ENCODE assay signal across 8 cellular contexts in the genomic region with DNA sequence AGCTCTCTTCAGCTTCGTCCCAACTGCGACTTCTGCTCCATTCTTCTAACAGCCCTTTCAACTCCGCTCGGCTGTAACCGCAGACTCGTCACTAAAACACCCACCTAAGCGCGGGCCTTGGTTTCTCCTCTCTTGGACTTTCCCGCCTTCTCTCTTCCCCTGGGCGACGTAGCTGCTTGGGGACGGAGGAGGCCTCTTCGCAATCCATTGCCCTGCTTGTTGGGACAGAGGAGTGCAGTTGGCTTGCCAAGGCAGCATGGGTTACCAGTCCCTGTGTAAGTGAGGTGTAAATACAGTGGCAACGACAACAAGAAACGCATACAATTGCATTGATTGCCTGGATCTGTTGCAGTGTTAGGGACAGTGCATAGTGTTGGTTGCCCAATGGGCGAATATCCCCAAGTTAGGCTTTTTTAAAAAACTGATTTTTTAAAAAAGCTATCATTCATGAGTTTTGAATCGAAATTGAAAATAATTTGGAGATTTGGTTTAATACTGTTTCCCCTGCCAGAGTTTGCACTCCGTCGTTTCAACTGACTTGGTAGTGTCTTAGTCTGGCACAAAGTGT. TPM values are rescaled to one million over a fixed set of nuclear protein-coding genes. Genes with fewer than 3 reads are reported as not detected.
DNase-seq lines count a peak whose midpoint lies in the region; ATAC-seq, FAIRE-seq and TF ChIP-seq lines count a peak whose summit lies in the region.

No MANE protein-coding gene starts in this region.

- peak overlapping the region; percentile 88 to 99 (median 99) for H3K9ac ChIP-seq in subcutaneous abdominal adipose tissue (ENCODE audit: low read length in 5 of 5)

- H3K27me3 Mint-ChIP-seq in naive B cell: no peaks in the 10 kb centered on the region

- H3K4me3 Mint-ChIP-seq in naive B cell: peak overlapping the region; percentile 95 to 100 (median 97)

- peak overlapping the region; percentile 98 for H3K27ac ChIP-seq in A549
- peak overlapping the region; percentile 92 for H3K27ac ChIP-seq in WERI-Rb-1
- H3K27ac ChIP-seq in coronary artery: peak overlapping the region; percentile 95 to 98
- H3K27ac ChIP-seq in subcutaneous abdominal adipose tissue (ENCODE audit: low read depth, low read length): peak overlapping the region; percentile 99

- peaks cover 0 to 10% of the 10 kb centered on the region in 2 donors for H3K36me3 Mint-ChIP-seq in naive B cell

- TF ChIP-seq RAD21 in A549 (conservative IDR thresholded peaks at IDR 0.05 in 1 of 2, IDR thresholded peaks at IDR 0.05 in 1 of 2): no peak

- H3K9me3 Mint-ChIP-seq in naive B cell: no peaks in the 10 kb centered on the region

- CTCF ChIA-PET in A549 (lab: Yijun Ruan, JAX): no interaction called here

- FAIRE-seq in A549 (lab: Jason Lieb, UNC): no peak

- H3K4me1 ChIP-seq in A549: peaks cover 14% of the 10 kb centered on the region
- H3K4me1 ChIP-seq in subcutaneous abdominal adipose tissue (ENCODE audit: control insufficient read depth in 5 of 5, insufficient read depth in 5 of 5, low read length in 5 of 5): peaks cover 7 to 30% (median 17%) of the 10 kb centered on the region in 5 donors

- WGBS in A549 (ENCODE audit: missing lambda C conversion rate): 58% methylated on average over 18 of the region's 19 CpGs

- H3K4me2 ChIP-seq in A549: peak overlapping the region; percentile 89

- H3K27ac Mint-ChIP-seq in naive B cell: peak overlapping the region; percentile 98 to 99 (median 98)

- H3K9me3 ChIP-seq in A549 (no peaks in the 10 kb centered on the region), WERI-Rb-1 (ENCODE audit: severe bottlenecking) (no peaks in the 10 kb centered on the region), subcutaneous abdominal adipose tissue (ENCODE audit: control insufficient read depth in 5 of 5, low read length in 5 of 5) (no peaks in the 10 kb centered on the region)

- TF ChIP-seq POLR2A in A549 (IDR thresholded peaks at IDR 0.05; ENCODE audit: low read length): no peak

- peak in 1 of 2 experiments; percentile 12 for DNase-seq in A549 (ENCODE audit: low read depth in 1 of 2, low spot score in 1 of 2)
- no peak for DNase-seq in WERI-Rb-1
- DNase-seq in coronary artery (ENCODE audit: low spot score): no peak
- DNase-seq in naive B cell: no peak
- no peak for DNase-seq in NCI-H1048 (lab: John Stamatoyannopoulos, UW)

- H3K27me3 ChIP-seq in WERI-Rb-1 (ENCODE audit: insufficient read depth, low read depth, severe bottlenecking) (no peaks in the 10 kb centered on the region), subcutaneous abdominal adipose tissue (ENCODE audit: control insufficient read depth in 5 of 5, insufficient read depth in 4 of 5, low read length in 5 of 5) (no peaks in the 10 kb centered on the region)

- TF ChIP-seq CTCF in A549 (IDR thresholded peaks at IDR 0.05) (no peak), WERI-Rb-1 (IDR thresholded peaks at IDR 0.05; ENCODE audit: low read depth, low read length) (no peak), coronary artery (IDR thresholded peaks at IDR 0.05) (no peak)

- ATAC-seq in A549: peak; percentile 25 to 28; a peak in 4 of 6 replicates
- ATAC-seq in GM19397 (IDR thresholded peaks at IDR 0.05; ENCODE audit: unreplicated experiment): peak; percentile 47
- ATAC-seq in HG03469 (IDR thresholded peaks at IDR 0.05; ENCODE audit: unreplicated experiment): peak; percentile 22
- peak; percentile 66 for ATAC-seq in naive B cell (ENCODE audit: low read depth in 2 of 2)

- H3K36me3 ChIP-seq in WERI-Rb-1: peaks cover 13% of the 10 kb centered on the region
- peaks cover under 1 to 5% (median 3%) of the 10 kb centered on the region in 5 donors for H3K36me3 ChIP-seq in subcutaneous abdominal adipose tissue (ENCODE audit: control insufficient read depth in 5 of 5, insufficient read depth in 5 of 5, low read length in 5 of 5)

- H3K4me1 Mint-ChIP-seq in naive B cell: peaks cover 12 to 47% (median 36%) of the 10 kb centered on the region in 3 donors

- POLR2A ChIA-PET in A549 (lab: Yijun Ruan, JAX): interaction anchor here (0.5 to 1.0 kb wide), 6 partner anchors 23 to 995 kb away, joined by 3 to 5 read pairs (median 3); a partner anchor contains a TSS

- no peak for TF ChIP-seq EP300 in A549 (IDR thresholded peaks at IDR 0.05)

- H3K4me3 ChIP-seq in A549: peak overlapping the region; percentile 91
- peak overlapping the region; percentile 97 for H3K4me3 ChIP-seq in WERI-Rb-1 (ENCODE audit: low read depth, low read length)
- peak overlapping the region; percentile 89 for H3K4me3 ChIP-seq in coronary artery
- H3K4me3 ChIP-seq in subcutaneous abdominal adipose tissue (ENCODE audit: low read depth in 1 of 5, low read length in 5 of 5): peak overlapping the region; percentile 89 to 95 (median 92)

TF ChIP-seq in A549, 52 proteins besides CTCF, POLR2A, EP300 and RAD21:
- TF ChIP-seq, protein P1, sequence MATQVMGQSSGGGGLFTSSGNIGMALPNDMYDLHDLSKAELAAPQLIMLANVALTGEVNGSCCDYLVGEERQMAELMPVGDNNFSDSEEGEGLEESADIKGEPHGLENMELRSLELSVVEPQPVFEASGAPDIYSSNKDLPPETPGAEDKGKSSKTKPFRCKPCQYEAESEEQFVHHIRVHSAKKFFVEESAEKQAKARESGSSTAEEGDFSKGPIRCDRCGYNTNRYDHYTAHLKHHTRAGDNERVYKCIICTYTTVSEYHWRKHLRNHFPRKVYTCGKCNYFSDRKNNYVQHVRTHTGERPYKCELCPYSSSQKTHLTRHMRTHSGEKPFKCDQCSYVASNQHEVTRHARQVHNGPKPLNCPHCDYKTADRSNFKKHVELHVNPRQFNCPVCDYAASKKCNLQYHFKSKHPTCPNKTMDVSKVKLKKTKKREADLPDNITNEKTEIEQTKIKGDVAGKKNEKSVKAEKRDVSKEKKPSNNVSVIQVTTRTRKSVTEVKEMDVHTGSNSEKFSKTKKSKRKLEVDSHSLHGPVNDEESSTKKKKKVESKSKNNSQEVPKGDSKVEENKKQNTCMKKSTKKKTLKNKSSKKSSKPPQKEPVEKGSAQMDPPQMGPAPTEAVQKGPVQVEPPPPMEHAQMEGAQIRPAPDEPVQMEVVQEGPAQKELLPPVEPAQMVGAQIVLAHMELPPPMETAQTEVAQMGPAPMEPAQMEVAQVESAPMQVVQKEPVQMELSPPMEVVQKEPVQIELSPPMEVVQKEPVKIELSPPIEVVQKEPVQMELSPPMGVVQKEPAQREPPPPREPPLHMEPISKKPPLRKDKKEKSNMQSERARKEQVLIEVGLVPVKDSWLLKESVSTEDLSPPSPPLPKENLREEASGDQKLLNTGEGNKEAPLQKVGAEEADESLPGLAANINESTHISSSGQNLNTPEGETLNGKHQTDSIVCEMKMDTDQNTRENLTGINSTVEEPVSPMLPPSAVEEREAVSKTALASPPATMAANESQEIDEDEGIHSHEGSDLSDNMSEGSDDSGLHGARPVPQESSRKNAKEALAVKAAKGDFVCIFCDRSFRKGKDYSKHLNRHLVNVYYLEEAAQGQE (IDR thresholded peaks at IDR 0.05): peak; percentile 17; the same call in 1 of the 2 replicates
- TF ChIP-seq, protein P2, sequence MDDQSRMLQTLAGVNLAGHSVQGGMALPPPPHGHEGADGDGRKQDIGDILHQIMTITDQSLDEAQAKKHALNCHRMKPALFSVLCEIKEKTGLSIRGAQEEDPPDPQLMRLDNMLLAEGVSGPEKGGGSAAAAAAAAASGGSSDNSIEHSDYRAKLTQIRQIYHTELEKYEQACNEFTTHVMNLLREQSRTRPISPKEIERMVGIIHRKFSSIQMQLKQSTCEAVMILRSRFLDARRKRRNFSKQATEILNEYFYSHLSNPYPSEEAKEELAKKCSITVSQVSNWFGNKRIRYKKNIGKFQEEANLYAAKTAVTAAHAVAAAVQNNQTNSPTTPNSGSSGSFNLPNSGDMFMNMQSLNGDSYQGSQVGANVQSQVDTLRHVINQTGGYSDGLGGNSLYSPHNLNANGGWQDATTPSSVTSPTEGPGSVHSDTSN (IDR thresholded peaks at IDR 0.05): no peak
- TF ChIP-seq NPAS2 (CRISPR knock-in tag; IDR thresholded peaks at IDR 0.05; ENCODE audit: borderline replicate concordance) (no peak), CEBPB (IDR thresholded peaks at IDR 0.05) (no peak)
- TF ChIP-seq, protein P3, sequence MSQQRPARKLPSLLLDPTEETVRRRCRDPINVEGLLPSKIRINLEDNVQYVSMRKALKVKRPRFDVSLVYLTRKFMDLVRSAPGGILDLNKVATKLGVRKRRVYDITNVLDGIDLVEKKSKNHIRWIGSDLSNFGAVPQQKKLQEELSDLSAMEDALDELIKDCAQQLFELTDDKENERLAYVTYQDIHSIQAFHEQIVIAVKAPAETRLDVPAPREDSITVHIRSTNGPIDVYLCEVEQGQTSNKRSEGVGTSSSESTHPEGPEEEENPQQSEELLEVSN (IDR thresholded peaks at IDR 0.05; ENCODE audit: borderline replicate concordance, low read depth): peak; percentile 53; the same call in 1 of the 2 replicates
TF ChIP-seq in A549: peak in this region for 2.

RNA-seq across cellular contexts. Expression of a gene that starts 0.5 kb away (rescaled TPM):
- polyA plus RNA-seq in A549 (2011; rRNA removed): 91.4 and 130 TPM in 2 replicates
- polyA plus RNA-seq in A549 (2012; cell fraction: cytosol; rRNA removed): 33.9 and 42.8 TPM in 2 replicates
- polyA plus RNA-seq in A549 (2012; cell fraction: nucleus; rRNA removed): 17.0 and 21.6 TPM in 2 replicates
- 83.8 to 97.9 TPM (median 91.7 TPM) in 3 replicates for polyA plus RNA-seq in A549 (2017; fragmentation: RNase III; extraction: RNeasy Plus Mini Kit Qiagen cat#74134 plus additional on column Dnase treatment)
- polyA minus RNA-seq in A549 (2011; rRNA and poly(A)+ RNA removed): 58.2 and 63.9 TPM in 2 replicates
- polyA plus RNA-seq in naive B cell (ENCODE audit: low read depth in 6 of 6): 100 to 1,000 TPM; 143 to 226 (median 172) TPM
